In genomic region chr19:9823816-9824215, GRCh38 we compare ENCODE assay signal across 22 cellular contexts.
"Had no signal": no experiment of that assay in that cellular context is flagged by ENCODE, and none has a peak within 500 bp of the region (broad histone marks: within the 10 kb centered on the region; RNA-seq: fewer than 3 reads in every experiment).

No MANE protein-coding gene starts in this region.

- H3K27ac ChIP-seq: epithelial cell of prostate, heart right ventricle, spleen had no signal

- H3K36me3 ChIP-seq: upper lobe of right lung had no signal

- H3K27me3 ChIP-seq: gastroesophageal sphincter, heart right ventricle, spleen, upper lobe of right lung had no signal

- DNase-seq: activated B cell treated with CpG ODN at 0.5 μM for 24 hours; activated CD4-positive, alpha-beta T cell treated with anti-CD3 and anti-CD28 coated beads for 36 hours; activated CD4-positive, alpha-beta T cell treated with anti-CD3 and anti-CD28 coated beads, Interleukin-2, amount 50 U/mL, for 4 hours; activated CD8-positive, alpha-beta memory T cell treated with anti-CD3 and anti-CD28 coated beads, Interleukin-2, amount 50 U/mL, for 48 hours; activated naive CD4-positive, alpha-beta T cell treated with Interleukin-2 at 50 U/mL for 16 hours; activated naive CD8-positive, alpha-beta T cell treated with anti-CD3 and anti-CD28 coated beads, Interleukin-2, amount 10 ng/mL, durations not matched to agents 7 days and 5 days; activated T-cell treated with anti-CD3 and anti-CD28 coated beads, Interleukin-2, amount 50 U/mL, for 48 hours; amygdala; cerebellar nuclear complex; cortex of kidney; heart right ventricle; islet precursor cell; left cardiac atrium; midbrain; retina; spleen; stimulated activated CD4-positive, alpha-beta T cell treated with anti-CD3 and anti-CD28 coated beads, Interleukin-4, amount 100 ng/mL, for 1 hour; stimulated activated naive CD4-positive, alpha-beta T cell treated with Interleukin-2 at 50 U/mL for 16 hours; T1000; upper lobe of right lung had no signal

- H3K4me3 ChIP-seq: gastroesophageal sphincter, heart right ventricle, spleen, upper lobe of right lung had no signal

- ATAC-seq: activated CD4-positive, alpha-beta T cell treated with anti-CD3 and anti-CD28 coated beads for 36 hours; gastroesophageal sphincter; heart right ventricle; left cardiac atrium; upper lobe of right lung had no signal

- H3K9me3 ChIP-seq: gastroesophageal sphincter, heart right ventricle, spleen, upper lobe of right lung had no signal
